Comparison of ENCODE assay signal across 8 cellular contexts in genomic region chr19:3556423-3556977, GRCh38. TPM values are rescaled to one million over a fixed set of nuclear protein-coding genes. Genes with fewer than 3 reads are reported as not detected.
DNase-seq lines count a peak whose midpoint lies in the region; ATAC-seq, FAIRE-seq and TF ChIP-seq lines count a peak whose summit lies in the region.

No MANE protein-coding gene starts in this region.

- H3K27ac ChIP-seq in CD4-positive, alpha-beta T cell (ENCODE audit: low read depth, low read length), result peak overlapping the region; percentile 71
- H3K27ac ChIP-seq in OCI-LY7 (ENCODE audit: low read depth, low read length, poor library complexity, severe bottlenecking) (peak overlapping the region; percentile 21), endothelial cell of umbilical vein (ENCODE audit: insufficient read depth, low read depth, low read length) (peak overlapping the region; percentile 21), neutrophil (peak overlapping the region; percentile 91)

- POLR2A ChIA-PET in CD4-positive, alpha-beta T cell (lab: Charles Lee), result interaction anchor here (0.5 to 2.4 kb wide), 9 partner anchors 8 to 575 kb away, joined by 3 to 21 read pairs (median 4); partner anchors contain the start of genes CACTIN, GIPC3 and MRPL54
- POLR2A ChIA-PET in OCI-LY7 (lab: Charles Lee), result interaction anchor here (0.6 to 1.6 kb wide), 5 partner anchors 17 to 1145 kb away, joined by 3 to 5 read pairs (median 4); no protein-coding TSS in a partner anchor
- POLR2A ChIA-PET in endothelial cell of umbilical vein (lab: Charles Lee), result interaction anchor here (1.5 kb wide), 1 partner anchor 17 kb away, joined by 6 read pairs; no protein-coding TSS in a partner anchor

- no peak for TF ChIP-seq CTCF in CD4-positive, alpha-beta T cell (IDR thresholded peaks at IDR 0.05)
- TF ChIP-seq CTCF in OCI-LY7 (conservative IDR thresholded peaks at IDR 0.05; ENCODE audit: low read length) (no peak), endothelial cell of umbilical vein (IDR thresholded peaks at IDR 0.05; ENCODE audit: extremely low read depth in 1 of 2, insufficient read depth in 1 of 2, low read depth in 1 of 2, low read length in 2 of 2) (no peak), neutrophil (IDR thresholded peaks at IDR 0.05) (no peak)

- H3K4me2 ChIP-seq in OCI-LY7 (ENCODE audit: low read length) (peak overlapping the region; percentile 70), endothelial cell of umbilical vein (ENCODE audit: insufficient read depth, low read length) (peak overlapping the region; percentile 69)

- no peaks in the 10 kb centered on the region for H3K27me3 ChIP-seq in CD4-positive, alpha-beta T cell (ENCODE audit: control insufficient read depth, insufficient read depth, low read length)
- no peaks in the 10 kb centered on the region for H3K27me3 ChIP-seq in endothelial cell of umbilical vein (ENCODE audit: control insufficient read depth in 2 of 2, insufficient read depth in 2 of 2, low read length in 2 of 2)
- H3K27me3 ChIP-seq in neutrophil, result no peaks in the 10 kb centered on the region

- peaks cover 78% of the 10 kb centered on the region for H3K4me1 ChIP-seq in OCI-LY7 (ENCODE audit: insufficient read depth, low read length, poor library complexity, severe bottlenecking)
- peaks cover 25% of the 10 kb centered on the region for H3K4me1 ChIP-seq in endothelial cell of umbilical vein (ENCODE audit: control insufficient read depth, extremely low read depth, insufficient read depth, low read length)
- peaks cover 51 to 56% of the 10 kb centered on the region in 2 experiments for H3K4me1 ChIP-seq in neutrophil (ENCODE audit: control insufficient read depth in 1 of 2, insufficient read depth in 1 of 2, low read depth in 1 of 2, low read length in 1 of 2)

- H3K4me3 ChIP-seq in OCI-LY7 (ENCODE audit: low read depth, low read length, poor library complexity, severe bottlenecking) (peak overlapping the region; percentile 72), endothelial cell of umbilical vein (replicated peaks in 1 of 3; ENCODE audit: insufficient read depth in 1 of 3, low read depth in 1 of 3, low read length in 3 of 3) (peak overlapping the region; percentile 49 to 63 (median 58)), neutrophil (ENCODE audit: low read depth in 1 of 2, low read length in 1 of 2) (peak overlapping the region; percentile 74)

- H3K4me1 Mint-ChIP-seq in CD4-positive, alpha-beta T cell (ENCODE audit: low read depth), result peaks cover 37% of the 10 kb centered on the region

- H3K4me3 Mint-ChIP-seq in CD4-positive, alpha-beta T cell, result peak overlapping the region; percentile 93

- no peaks in the 10 kb centered on the region for H3K27me3 Mint-ChIP-seq in CD4-positive, alpha-beta T cell

- CTCF ChIA-PET in CD4-positive, alpha-beta T cell (lab: Charles Lee), result interaction anchor here (1.0 to 3.4 kb wide), 3 partner anchors 9 to 29 kb away, joined by 3 to 33 read pairs (median 4); partner anchors contain the start of gene GIPC3
- CTCF ChIA-PET in OCI-LY7 (lab: Charles Lee; ENCODE audit: unreplicated experiment) (interaction anchor here (0.9 kb wide), 1 partner anchor 12 kb away, joined by 3 read pairs; no protein-coding TSS in a partner anchor), endothelial cell of umbilical vein (lab: Charles Lee) (interaction anchor here (0.5 to 6.4 kb wide), 7 partner anchors 8 to 51 kb away, joined by 3 to 34 read pairs (median 7); partner anchors contain the start of gene GIPC3)

- no TSS peak for BruUV-seq in OCI-LY7 (replicated peaks; lab: Mats Ljungman, UMichigan)
- BruUV-seq in endothelial cell of umbilical vein (replicated peaks; lab: Mats Ljungman, UMichigan), result no TSS peak

- dilution Hi-C loops in endothelial cell of umbilical vein (cut with MboI; ENCODE audit: extremely low pct_ligation_motif_present, low sequenced_read_pairs), result no loop called here

- H3K27ac Mint-ChIP-seq in CD4-positive, alpha-beta T cell, result peak overlapping the region; percentile 93

- DNase-seq in CD4-positive, alpha-beta T cell, result no peak
- no peak for DNase-seq in OCI-LY7 (ENCODE audit: low spot score)
- no peak for DNase-seq in endothelial cell of umbilical vein (ENCODE audit: low read depth, low spot score)
- DNase-seq in activated effector memory CD4-positive, alpha-beta T cell treated with anti-CD3 and anti-CD28 coated beads, Interleukin-2, amount 50 U/mL, for 16 hours, result no peak
- DNase-seq in hypothalamus (lab: John Stamatoyannopoulos, UW), result no peak
- DNase-seq in GM03348 (ENCODE audit: low spot score), result no peak
- DNase-seq in activated gamma-delta T cell treated with Interleukin-2 at 50 U/mL for 16 hours, result no peak

- H3K36me3 ChIP-seq in OCI-LY7 (ENCODE audit: insufficient read depth, low read length) (no peaks in the 10 kb centered on the region; the same call in 1 of the 2 replicates), endothelial cell of umbilical vein (ENCODE audit: control insufficient read depth in 2 of 2, extremely low read depth in 1 of 2, insufficient read depth in 2 of 2, low read length in 2 of 2) (no peaks in the 10 kb centered on the region), neutrophil (no peaks in the 10 kb centered on the region)

- H4K20me1 ChIP-seq in OCI-LY7 (ENCODE audit: insufficient read depth, low read length) (0 out of 2 replicates have a peak, but pooled peaks cover 4% of the 10 kb centered on the region), endothelial cell of umbilical vein (replicated peaks; ENCODE audit: control insufficient read depth, extremely low read depth, insufficient read depth, low read length) (no peaks in the 10 kb centered on the region)

- no peak for TF ChIP-seq POLR2A in endothelial cell of umbilical vein (IDR thresholded peaks at IDR 0.05; ENCODE audit: low read depth, low read length)

- ATAC-seq in CD4-positive, alpha-beta T cell (ENCODE audit: poor library complexity), result peak; percentile 0

- FAIRE-seq in endothelial cell of umbilical vein (lab: Jason Lieb, UNC), result no peak

- H2AFZ ChIP-seq in OCI-LY7 (ENCODE audit: low read length) (no peak overlapping the region), endothelial cell of umbilical vein (ENCODE audit: low read depth, low read length) (no peak overlapping the region)

- H3K9me3 ChIP-seq in CD4-positive, alpha-beta T cell (ENCODE audit: control insufficient read depth, low read length), result no peaks in the 10 kb centered on the region
- H3K9me3 ChIP-seq in OCI-LY7 (ENCODE audit: low read length), result no peaks in the 10 kb centered on the region
- no peaks in the 10 kb centered on the region for H3K9me3 ChIP-seq in endothelial cell of umbilical vein (replicated peaks; ENCODE audit: control insufficient read depth, insufficient read depth, low read length)
- no peaks in the 10 kb centered on the region for H3K9me3 ChIP-seq in neutrophil

- peaks cover 18% of the 10 kb centered on the region for H3K36me3 Mint-ChIP-seq in CD4-positive, alpha-beta T cell (ENCODE audit: low read depth)

- no peaks in the 10 kb centered on the region for H3K9me3 Mint-ChIP-seq in CD4-positive, alpha-beta T cell

- peaks cover 41% of the 10 kb centered on the region; the same call in 1 of the 2 replicates for H3K79me2 ChIP-seq in OCI-LY7 (ENCODE audit: insufficient read depth, low read depth, low read length)
- peaks cover 40% of the 10 kb centered on the region for H3K79me2 ChIP-seq in endothelial cell of umbilical vein (ENCODE audit: control insufficient read depth, insufficient read depth, low read length)

- H3K9ac ChIP-seq in endothelial cell of umbilical vein (replicated peaks; ENCODE audit: extremely low read depth, insufficient read depth, low read length), result peak overlapping the region; percentile 39

- H3K9me2 ChIP-seq in OCI-LY7 (ENCODE audit: insufficient read depth, low read length), result no peaks in the 10 kb centered on the region

- intact Hi-C loops in CD4-positive, alpha-beta T cell (cut with DNase I, micrococcal nuclease), result no loop called here
- intact Hi-C loops in OCI-LY7 (cut with micrococcal nuclease; ENCODE audit: unreplicated experiment) (no loop called here), endothelial cell of umbilical vein (cut with micrococcal nuclease) (no loop called here)

- H3K9me1 ChIP-seq in endothelial cell of umbilical vein (replicated peaks; ENCODE audit: control insufficient read depth, extremely low read depth, insufficient read depth, low read length), result no peaks in the 10 kb centered on the region

RNA-seq across cellular contexts. Expression of gene MFSD12, which starts 0.9 kb away (rescaled TPM):
- total RNA-seq in CD4-positive, alpha-beta T cell, result 10 to 100 TPM; 62.5 to 65.0 TPM
- total RNA-seq in OCI-LY7 (2014; rRNA removed; shearing (Covaris generic)), result 74.4 and 79.4 TPM in 2 replicates
- total RNA-seq in OCI-LY7 (2022) (72.6 and 78.8 TPM in 2 replicates), endothelial cell of umbilical vein (78.9 and 80.4 TPM in 2 replicates)
- polyA plus RNA-seq in endothelial cell of umbilical vein, result 51.7 and 66.9 TPM in 2 replicates
- polyA plus RNA-seq in endothelial cell of umbilical vein (2011; cell fraction: cytosol; rRNA removed), result 27.4 and 38.4 TPM in 2 replicates
- 102 and 113 TPM in 2 replicates for polyA plus RNA-seq in endothelial cell of umbilical vein (2011; cell fraction: nucleus; rRNA removed)
- 49.8 and 67.4 TPM in 2 replicates for polyA plus RNA-seq in endothelial cell of umbilical vein (2012)
- 34.5 and 41.8 TPM in 2 replicates for polyA minus RNA-seq in endothelial cell of umbilical vein
- polyA minus RNA-seq in endothelial cell of umbilical vein (2011; cell fraction: cytosol; rRNA and poly(A)+ RNA removed), result 649 TPM
- polyA minus RNA-seq in endothelial cell of umbilical vein (2011; cell fraction: nucleus; rRNA and poly(A)+ RNA removed), result 24.4 and 34.2 TPM in 2 replicates

RNA-seq across cellular contexts. Expression of gene HMG20B, which starts 16.2 kb away (rescaled TPM):
- total RNA-seq in CD4-positive, alpha-beta T cell, result 10 to 100 TPM; 34.3 to 36.6 TPM
- 105 and 119 TPM in 2 replicates for total RNA-seq in OCI-LY7 (2014; rRNA removed; shearing (Covaris generic))
- total RNA-seq in OCI-LY7 (2022) (91.0 and 108 TPM in 2 replicates), endothelial cell of umbilical vein (98.0 and 98.2 TPM in 2 replicates)
- 53.2 and 63.9 TPM in 2 replicates for polyA plus RNA-seq in endothelial cell of umbilical vein
- 43.3 and 57.2 TPM in 2 replicates for polyA plus RNA-seq in endothelial cell of umbilical vein (2011; cell fraction: cytosol; rRNA removed)
- 104 and 115 TPM in 2 replicates for polyA plus RNA-seq in endothelial cell of umbilical vein (2011; cell fraction: nucleus; rRNA removed)
- 55.7 and 69.0 TPM in 2 replicates for polyA plus RNA-seq in endothelial cell of umbilical vein (2012)
- polyA minus RNA-seq in endothelial cell of umbilical vein, result 14.0 and 17.1 TPM in 2 replicates
- 123 TPM for polyA minus RNA-seq in endothelial cell of umbilical vein (2011; cell fraction: cytosol; rRNA and poly(A)+ RNA removed)
- 11.3 and 18.5 TPM in 2 replicates for polyA minus RNA-seq in endothelial cell of umbilical vein (2011; cell fraction: nucleus; rRNA and poly(A)+ RNA removed)

RNA-seq across cellular contexts. Expression of gene TEKTIP1, which starts 17.5 kb away (rescaled TPM):
- 1 to 10 TPM; 5.7 to 6.0 TPM for total RNA-seq in CD4-positive, alpha-beta T cell
- total RNA-seq in OCI-LY7 (2014; rRNA removed; shearing (Covaris generic)), result 0.44 and 1.1 TPM in 2 replicates
- total RNA-seq in OCI-LY7 (2022) (7.0 and 9.7 TPM in 2 replicates), endothelial cell of umbilical vein (0.53 and 0.73 TPM in 2 replicates)
- polyA plus RNA-seq in endothelial cell of umbilical vein, result not detected in 2 replicates
- polyA plus RNA-seq in endothelial cell of umbilical vein (2011; cell fraction: cytosol; rRNA removed), result not detected in 2 replicates
- not detected in 2 replicates for polyA plus RNA-seq in endothelial cell of umbilical vein (2011; cell fraction: nucleus; rRNA removed)
- polyA plus RNA-seq in endothelial cell of umbilical vein (2012), result 0.83 TPM in 1 of 2 replicates, not detected in the other
- polyA minus RNA-seq in endothelial cell of umbilical vein, result not detected in 2 replicates
- not detected for polyA minus RNA-seq in endothelial cell of umbilical vein (2011; cell fraction: cytosol; rRNA and poly(A)+ RNA removed)
- polyA minus RNA-seq in endothelial cell of umbilical vein (2011; cell fraction: nucleus; rRNA and poly(A)+ RNA removed), result not detected in 2 replicates

RNA-seq across cellular contexts. Expression of gene GIPC3, which starts 28.8 kb away (rescaled TPM):
- total RNA-seq in CD4-positive, alpha-beta T cell, result 1 to 10 TPM; 1.1 TPM
- not detected in 2 replicates for total RNA-seq in OCI-LY7 (2014; rRNA removed; shearing (Covaris generic))
- not detected in 2 replicates for total RNA-seq in OCI-LY7 (2022)
- 6.6 and 7.1 TPM in 2 replicates for total RNA-seq in endothelial cell of umbilical vein
- 1.9 and 2.2 TPM in 2 replicates for polyA plus RNA-seq in endothelial cell of umbilical vein
- polyA plus RNA-seq in endothelial cell of umbilical vein (2011; cell fraction: cytosol; rRNA removed), result 1.9 and 2.1 TPM in 2 replicates
- 2.3 and 2.8 TPM in 2 replicates for polyA plus RNA-seq in endothelial cell of umbilical vein (2011; cell fraction: nucleus; rRNA removed)
- polyA plus RNA-seq in endothelial cell of umbilical vein (2012), result 1.1 and 1.5 TPM in 2 replicates
- 1.8 and 2.5 TPM in 2 replicates for polyA minus RNA-seq in endothelial cell of umbilical vein
- 6.8 TPM for polyA minus RNA-seq in endothelial cell of umbilical vein (2011; cell fraction: cytosol; rRNA and poly(A)+ RNA removed)
- 0.43 and 0.63 TPM in 2 replicates for polyA minus RNA-seq in endothelial cell of umbilical vein (2011; cell fraction: nucleus; rRNA and poly(A)+ RNA removed)

RNA-seq across cellular contexts. Expression of gene TBXA2R, which starts 50.2 kb away (rescaled TPM):
- under 1 TPM; 0.47 to 0.75 TPM for total RNA-seq in CD4-positive, alpha-beta T cell
- not detected in 2 replicates for total RNA-seq in OCI-LY7 (2014; rRNA removed; shearing (Covaris generic))
- total RNA-seq in OCI-LY7 (2022), result not detected in 2 replicates
- total RNA-seq in endothelial cell of umbilical vein, result 2.9 and 3.4 TPM in 2 replicates
- polyA plus RNA-seq in endothelial cell of umbilical vein, result 2.4 TPM in 2 replicates
- 1.3 and 1.6 TPM in 2 replicates for polyA plus RNA-seq in endothelial cell of umbilical vein (2011; cell fraction: cytosol; rRNA removed)
- polyA plus RNA-seq in endothelial cell of umbilical vein (2011; cell fraction: nucleus; rRNA removed), result 0.65 and 1.4 TPM in 2 replicates
- polyA plus RNA-seq in endothelial cell of umbilical vein (2012), result 1.3 and 2.0 TPM in 2 replicates
- polyA minus RNA-seq in endothelial cell of umbilical vein, result 0.95 and 1.2 TPM in 2 replicates
- 3.9 TPM for polyA minus RNA-seq in endothelial cell of umbilical vein (2011; cell fraction: cytosol; rRNA and poly(A)+ RNA removed)
- 0.24 and 0.38 TPM in 2 replicates for polyA minus RNA-seq in endothelial cell of umbilical vein (2011; cell fraction: nucleus; rRNA and poly(A)+ RNA removed)

Comparison
In these comparisons a context has a peak if more than half of its experiments do, and no peak if none do; other contexts are left out.
1. H3K27ac ChIP-seq: peak in every context shown above with its lines; median percentile 91 in neutrophil; 71 in CD4-positive, alpha-beta T cell; 21 in OCI-LY7; 21 in endothelial cell of umbilical vein.